In the genomic region with DNA sequence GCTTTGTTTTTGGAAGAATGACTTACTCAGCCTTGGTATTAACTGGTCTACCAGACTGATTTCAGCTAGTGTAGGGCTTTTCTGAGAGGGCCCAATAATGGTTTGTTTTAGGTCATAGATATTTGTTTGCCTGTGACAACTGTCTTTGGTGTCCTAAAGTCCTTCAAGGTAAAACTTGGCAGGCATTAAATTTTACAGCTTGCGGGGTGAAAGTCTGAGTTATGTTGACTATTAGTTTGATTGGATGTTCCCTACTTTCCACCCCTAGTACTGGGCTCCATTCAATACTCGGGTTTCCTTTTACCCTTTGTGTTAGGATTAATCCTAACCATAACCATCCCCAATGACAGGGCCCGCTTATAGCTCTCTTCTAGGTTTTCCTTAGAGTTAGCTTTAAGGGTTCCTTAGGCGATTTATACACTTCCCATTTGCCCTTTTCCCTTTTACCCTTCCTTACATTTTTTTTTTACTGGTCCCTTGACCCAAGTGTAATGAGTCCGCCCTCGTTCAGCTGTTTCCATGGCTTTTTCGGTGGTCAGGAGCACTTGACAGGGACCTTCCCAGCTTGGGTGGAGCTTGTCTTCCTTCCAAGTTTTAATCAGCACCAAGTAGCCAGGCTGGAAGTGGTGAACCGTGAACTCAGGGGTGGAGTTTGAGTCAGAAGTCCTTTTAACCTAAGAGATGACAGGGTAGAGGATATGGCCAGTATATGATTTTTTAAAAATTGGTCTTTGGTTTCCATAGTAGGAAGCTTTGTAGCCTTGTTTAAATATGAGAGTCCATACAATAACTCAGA, we compare ENCODE assay signal across 17 cellular contexts. TPM values are rescaled to one million over a fixed set of nuclear protein-coding genes. Genes with fewer than 3 reads are reported as not detected.
A peak's percentile ranks its signal among the peaks of the same experiment; 100 is the strongest.
DNase-seq lines count a peak whose midpoint lies in the region; ATAC-seq, FAIRE-seq and TF ChIP-seq lines count a peak whose summit lies in the region.
"Had no signal": no experiment of that assay in that cellular context is flagged by ENCODE, and none has a peak within 500 bp of the region (broad histone marks: within the 10 kb centered on the region; RNA-seq: fewer than 3 reads in every experiment).

No MANE protein-coding gene starts in this region.

- H3K27ac ChIP-seq in liver (ENCODE audit: low read depth in 1 of 2, low read length in 2 of 2) (peak overlapping the region; percentile 45 to 74), HepG2 (ENCODE audit: extremely low read length, insufficient read depth, low read length) (no peak overlapping the region), sigmoid colon (no peak overlapping the region), upper lobe of right lung (no peak overlapping the region)
- H3K27ac ChIP-seq: BLaER1 had no signal

- no peaks in the 10 kb centered on the region for H4K20me1 ChIP-seq in HepG2 (ENCODE audit: insufficient read depth, low read length)
- H4K20me1 ChIP-seq: BLaER1 had no signal

- TF ChIP-seq CTCF in liver (IDR thresholded peaks at IDR 0.05; ENCODE audit: low read depth, low read length, missing input control) = no peak
- TF ChIP-seq CTCF in HepG2 (CRISPR knock-in tag; IDR thresholded peaks at IDR 0.05) = no peak
- no peak for TF ChIP-seq CTCF in sigmoid colon (IDR thresholded peaks at IDR 0.05)
- TF ChIP-seq CTCF in upper lobe of right lung (IDR thresholded peaks at IDR 0.05) = no peak

- intact Hi-C loops in HepG2 (cut with micrococcal nuclease; ENCODE audit: unreplicated experiment) (no loop called here), left colon (cut with DNase I, micrococcal nuclease) (no loop called here), sigmoid colon (cut with DNase I) (no loop called here), upper lobe of right lung (cut with DNase I) (no loop called here)

- H3K4me1 ChIP-seq in liver (ENCODE audit: control insufficient read depth in 4 of 4, insufficient read depth in 4 of 4, low read length in 3 of 4) = peaks cover 0 to 18% (median 8%) of the 10 kb centered on the region in 4 donors
- H3K4me1 ChIP-seq in HepG2 (ENCODE audit: insufficient read depth, low read length) = no peaks in the 10 kb centered on the region
- H3K4me1 ChIP-seq in sigmoid colon = no peaks in the 10 kb centered on the region
- H3K4me1 ChIP-seq in upper lobe of right lung = no peaks in the 10 kb centered on the region
- H3K4me1 ChIP-seq: Caco-2 had no signal

- no peak for TF ChIP-seq RAD21 in liver (IDR thresholded peaks at IDR 0.05)
- no peak for TF ChIP-seq RAD21 in HepG2 (CRISPR knock-in tag; IDR thresholded peaks at IDR 0.05)

- 37% methylated on average over 8 of the region's 8 CpGs for WGBS in liver
- 7% methylated on average over 8 of the region's 8 CpGs for WGBS in HepG2 (ENCODE audit: low lambda C conversion rate)
- WGBS in sigmoid colon, 2 donors = 36 to 73% methylated on average over 8 of the region's 8 CpGs

- DNase-seq in HepG2 (ENCODE audit: low spot score) (no peak), left colon (no peak), renal cortical epithelial cell (ENCODE audit: low read depth) (peak; percentile 29), sigmoid colon (no peak), upper lobe of right lung (no peak)
- DNase-seq: 8988T; AML-193; Caco-2; CD8-positive, alpha-beta memory T cell; DMS53; GF-D8 had no signal

- H3K79me2 ChIP-seq in HepG2 (ENCODE audit: insufficient read depth, low read length) = no peaks in the 10 kb centered on the region

- POLR2A ChIA-PET in HepG2 (lab: Yijun Ruan, JAX) = no interaction called here

- in situ Hi-C loops in HepG2 (cut with HindIII; ENCODE audit: extremely low pct_ligation_motif_present, low pct_unique_long_range_greater_than_20kb) = no loop called here

- no peak for TF ChIP-seq EP300 in HepG2 (IDR thresholded peaks at IDR 0.05; ENCODE audit: low read depth in 2 of 2, low read length in 2 of 2)
- TF ChIP-seq EP300 in HepG2 (CRISPR knock-in tag; IDR thresholded peaks at IDR 0.05; ENCODE audit: borderline replicate concordance) = no peak
- TF ChIP-seq EP300 in sigmoid colon (IDR thresholded peaks at IDR 0.05) = no peak

- H3K9me3 ChIP-seq in liver (ENCODE audit: control insufficient read depth in 4 of 4, low read length in 3 of 4) (peaks cover 2 to 11% (median 8%) of the 10 kb centered on the region in 4 donors), HepG2 (ENCODE audit: low read length) (peaks cover 26% of the 10 kb centered on the region), sigmoid colon (peaks cover 0 to 5% (median 0%) of the 10 kb centered on the region in 4 donors), upper lobe of right lung (peaks cover 6% of the 10 kb centered on the region)

- no TSS peak for BruUV-seq in HepG2 (replicated peaks; lab: Mats Ljungman, UMichigan)

- no peak overlapping the region for H3K4me2 ChIP-seq in HepG2 (ENCODE audit: low read depth, low read length)
- H3K4me2 ChIP-seq: BLaER1 had no signal

- H3K27me3 ChIP-seq in liver (ENCODE audit: control insufficient read depth in 4 of 4, insufficient read depth in 4 of 4, low read length in 3 of 4) (no peaks in the 10 kb centered on the region), HepG2 (ENCODE audit: control insufficient read depth in 1 of 2, insufficient read depth in 2 of 2, low read length in 2 of 2) (no peaks in the 10 kb centered on the region), sigmoid colon (no peaks in the 10 kb centered on the region), upper lobe of right lung (no peaks in the 10 kb centered on the region)
- H3K27me3 ChIP-seq: BLaER1 had no signal

- CTCF ChIA-PET in HepG2 (lab: Yijun Ruan, JAX; ENCODE audit: low intra/inter-chr PET ratio, low total read pairs) = no interaction called here

- TF ChIP-seq POLR2A in HepG2 (IDR thresholded peaks at IDR 0.05; ENCODE audit: insufficient read depth in 1 of 2, low read depth in 2 of 2, low read length in 2 of 2) (no peak), sigmoid colon (IDR thresholded peaks at IDR 0.05) (no peak)

- H2AFZ ChIP-seq in HepG2 (ENCODE audit: low read length) = no peak overlapping the region

- H3K4me3 ChIP-seq in liver (ENCODE audit: low read depth in 1 of 3, low read length in 3 of 3) (no peak overlapping the region), HepG2 (replicated peaks in 1 of 3; ENCODE audit: insufficient read depth in 1 of 3, low read depth in 2 of 3, low read length in 3 of 3) (no peak overlapping the region), sigmoid colon (no peak overlapping the region), upper lobe of right lung (no peak overlapping the region)
- H3K4me3 ChIP-seq: BLaER1 had no signal

- H3K36me3 ChIP-seq in liver (ENCODE audit: control insufficient read depth in 4 of 4, insufficient read depth in 3 of 4, low read depth in 1 of 4, low read length in 3 of 4) (no peaks in the 10 kb centered on the region), HepG2 (replicated peaks in 1 of 2; ENCODE audit: control insufficient read depth in 1 of 2, insufficient read depth in 2 of 2, low read length in 2 of 2) (no peaks in the 10 kb centered on the region), sigmoid colon (no peaks in the 10 kb centered on the region), upper lobe of right lung (no peaks in the 10 kb centered on the region)
- H3K36me3 ChIP-seq: BLaER1 had no signal

- ATAC-seq in HepG2 = no peak
- peak; percentile 91 for ATAC-seq in left colon
- no peak for ATAC-seq in SK-N-SH treated with all-trans-retinoic acid at 6 μM for 48 hours
- no peak for ATAC-seq in upper lobe of right lung
- ATAC-seq in GM21737 (IDR thresholded peaks at IDR 0.05; ENCODE audit: unreplicated experiment) = no peak

- FAIRE-seq in HepG2 (lab: Jason Lieb, UNC) = no peak
- FAIRE-seq: H54 had no signal

- H3K9ac ChIP-seq in liver (ENCODE audit: low read depth in 1 of 2, low read length in 2 of 2) (peak overlapping the region in 1 of 2 donors; percentile 11), HepG2 (ENCODE audit: insufficient read depth, low read depth, low read length) (no peak overlapping the region)
- H3K9ac ChIP-seq: BLaER1 had no signal

RNA-seq across cellular contexts. Expression of gene LCE5A, which starts 28.5 kb away (rescaled TPM):
- total RNA-seq in liver (not detected), HepG2 (2016; rRNA removed; fragmentation: Illumina TruSeq; extraction: Trizol) (not detected in 2 replicates), left colon (not detected), renal cortical epithelial cell (not detected in 2 replicates), sigmoid colon (not detected), upper lobe of right lung (not detected)
- polyA plus RNA-seq in liver (not detected), HepG2 (2011; rRNA removed) (not detected in 2 replicates), sigmoid colon (not detected)
- not detected in 2 replicates for total RNA-seq in HepG2 (2016; cell fraction: cytosol; rRNA removed; fragmentation: Illumina TruSeq; extraction: Trizol; ENCODE audit: low read depth)
- not detected in 2 replicates for total RNA-seq in HepG2 (2016; cell fraction: insoluble cytoplasmic fraction; rRNA removed; fragmentation: Illumina TruSeq; extraction: Trizol)
- total RNA-seq in HepG2 (2016; cell fraction: membrane; rRNA removed; fragmentation: Illumina TruSeq; extraction: Trizol) = not detected in 2 replicates
- not detected in 2 replicates for total RNA-seq in HepG2 (2016; cell fraction: nucleus; rRNA removed; fragmentation: Illumina TruSeq; extraction: Trizol)
- not detected in 2 replicates for polyA plus RNA-seq in HepG2 (2011; cell fraction: cytosol; rRNA removed)
- polyA plus RNA-seq in HepG2 (2011; cell fraction: nucleus; rRNA removed) = not detected in 2 replicates
- not detected in 2 replicates for polyA plus RNA-seq in HepG2 (2012)
- not detected in 2 replicates for polyA plus RNA-seq in HepG2 (2016; cell fraction: cytosol; fragmentation: Illumina TruSeq; extraction: Trizol; ENCODE audit: low read depth)
- polyA plus RNA-seq in HepG2 (2016; cell fraction: insoluble cytoplasmic fraction; fragmentation: Illumina TruSeq; extraction: Trizol; ENCODE audit: low read depth) = not detected in 2 replicates
- not detected in 2 replicates for polyA plus RNA-seq in HepG2 (2016; cell fraction: membrane; fragmentation: Illumina TruSeq; extraction: Trizol; ENCODE audit: low read depth)
- polyA plus RNA-seq in HepG2 (2016; cell fraction: nucleus; fragmentation: Illumina TruSeq; extraction: Trizol; ENCODE audit: insufficient read depth, low read depth) = not detected in 2 replicates
- not detected in 2 replicates for polyA minus RNA-seq in HepG2 (2011; rRNA and poly(A)+ RNA removed; ENCODE audit: low replicate concordance)
- polyA minus RNA-seq in HepG2 (2011; cell fraction: cytosol; rRNA and poly(A)+ RNA removed) = not detected in 2 replicates
- not detected in 2 replicates for polyA minus RNA-seq in HepG2 (2011; cell fraction: nucleus; rRNA and poly(A)+ RNA removed)
- total RNA-seq: Caco-2; CD8-positive, alpha-beta memory T cell; HT-29 had no signal
- polyA plus RNA-seq: CD8-positive, alpha-beta memory T cell had no signal

RNA-seq across cellular contexts. Expression of gene CRCT1, which starts 32.2 kb away (rescaled TPM):
- total RNA-seq in liver (not detected), HepG2 (2016; rRNA removed; fragmentation: Illumina TruSeq; extraction: Trizol) (not detected in 2 replicates), left colon (not detected), renal cortical epithelial cell (not detected in 2 replicates), sigmoid colon (not detected), upper lobe of right lung (not detected)
- polyA plus RNA-seq in liver (not detected), HepG2 (2011; rRNA removed) (not detected in 2 replicates), sigmoid colon (under 1 TPM in 1 of 3 donors, not detected in 2; 0.28 TPM)
- not detected in 2 replicates for total RNA-seq in HepG2 (2016; cell fraction: cytosol; rRNA removed; fragmentation: Illumina TruSeq; extraction: Trizol; ENCODE audit: low read depth)
- not detected in 2 replicates for total RNA-seq in HepG2 (2016; cell fraction: insoluble cytoplasmic fraction; rRNA removed; fragmentation: Illumina TruSeq; extraction: Trizol)
- total RNA-seq in HepG2 (2016; cell fraction: membrane; rRNA removed; fragmentation: Illumina TruSeq; extraction: Trizol) = not detected in 2 replicates
- not detected in 2 replicates for total RNA-seq in HepG2 (2016; cell fraction: nucleus; rRNA removed; fragmentation: Illumina TruSeq; extraction: Trizol)
- not detected in 2 replicates for polyA plus RNA-seq in HepG2 (2011; cell fraction: cytosol; rRNA removed)
- polyA plus RNA-seq in HepG2 (2011; cell fraction: nucleus; rRNA removed) = not detected in 2 replicates
- not detected in 2 replicates for polyA plus RNA-seq in HepG2 (2012)
- polyA plus RNA-seq in HepG2 (2016; cell fraction: cytosol; fragmentation: Illumina TruSeq; extraction: Trizol; ENCODE audit: low read depth) = not detected in 2 replicates
- not detected in 2 replicates for polyA plus RNA-seq in HepG2 (2016; cell fraction: insoluble cytoplasmic fraction; fragmentation: Illumina TruSeq; extraction: Trizol; ENCODE audit: low read depth)
- not detected in 2 replicates for polyA plus RNA-seq in HepG2 (2016; cell fraction: membrane; fragmentation: Illumina TruSeq; extraction: Trizol; ENCODE audit: low read depth)
- not detected in 2 replicates for polyA plus RNA-seq in HepG2 (2016; cell fraction: nucleus; fragmentation: Illumina TruSeq; extraction: Trizol; ENCODE audit: insufficient read depth, low read depth)
- not detected in 2 replicates for polyA minus RNA-seq in HepG2 (2011; rRNA and poly(A)+ RNA removed; ENCODE audit: low replicate concordance)
- not detected in 2 replicates for polyA minus RNA-seq in HepG2 (2011; cell fraction: cytosol; rRNA and poly(A)+ RNA removed)
- polyA minus RNA-seq in HepG2 (2011; cell fraction: nucleus; rRNA and poly(A)+ RNA removed) = not detected in 2 replicates
- total RNA-seq: Caco-2; CD8-positive, alpha-beta memory T cell had no signal
- polyA plus RNA-seq: CD8-positive, alpha-beta memory T cell had no signal

Comparison
In these comparisons a context has a peak if more than half of its experiments do, and no peak if none do; other contexts are left out.
1. H3K27ac ChIP-seq: peak in liver (2 of 2); none in HepG2 (single experiment), sigmoid colon (0 of 4) and upper lobe of right lung (single experiment).